16 cellular contexts compared by ENCODE assay signal in the genomic region with DNA sequence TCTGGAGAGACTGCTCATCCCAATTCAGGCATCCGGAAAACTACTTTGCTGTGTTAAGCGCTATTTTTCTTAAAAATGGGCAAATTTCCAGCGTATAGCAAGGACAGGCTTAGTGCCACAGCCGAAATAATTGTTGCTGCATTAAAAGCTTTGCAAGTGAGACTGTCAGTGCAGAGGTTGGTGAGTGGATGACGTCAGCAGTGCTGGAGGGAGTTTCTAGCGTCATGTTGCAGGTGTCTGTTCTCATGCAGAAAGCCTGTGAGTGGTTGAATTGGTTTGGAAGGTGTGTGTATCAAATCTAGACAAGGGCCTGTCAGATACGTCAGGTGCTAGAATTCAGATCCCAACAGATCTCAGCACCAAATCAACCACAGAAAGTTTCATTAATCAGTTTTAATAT.
"Had no signal": no experiment of that assay in that cellular context is flagged by ENCODE, and none has a peak within 500 bp of the region (broad histone marks: within the 10 kb centered on the region; RNA-seq: fewer than 3 reads in every experiment).

No MANE protein-coding gene starts in this region.

- H3K4me1 ChIP-seq: breast epithelium, right lobe of liver had no signal

- H3K4me3 Mint-ChIP-seq: effector memory CD8-positive, alpha-beta T cell; stimulated activated naive CD8-positive, alpha-beta T cell treated with anti-CD3 and anti-CD28 coated beads, Interleukin-15, amount 100 ng/mL, for 72 hours had no signal

- H3K4me3 ChIP-seq: breast epithelium, gastroesophageal sphincter, heart right ventricle, ovary, right lobe of liver, testis, upper lobe of right lung had no signal

- H3K27ac ChIP-seq: breast epithelium, epithelial cell of prostate, heart right ventricle, ovary, right lobe of liver, testis, upper lobe of right lung had no signal

- H3K36me3 ChIP-seq: breast epithelium, ovary had no signal

- H3K27me3 Mint-ChIP-seq: stimulated activated naive CD8-positive, alpha-beta T cell treated with anti-CD3 and anti-CD28 coated beads, Interleukin-15, amount 100 ng/mL, for 72 hours had no signal

- H3K9me3 ChIP-seq: breast epithelium, gastroesophageal sphincter, heart right ventricle, ovary, right lobe of liver, testis, upper lobe of right lung had no signal

- H3K27me3 ChIP-seq: breast epithelium, gastroesophageal sphincter, heart right ventricle, ovary, right lobe of liver, testis, upper lobe of right lung had no signal

- DNase-seq: activated CD4-positive, CD25-positive, alpha-beta regulatory T cell treated with anti-CD3 and anti-CD28 coated beads, Interleukin-2, amount 50 U/mL, for 72 hours; activated naive CD4-positive, alpha-beta T cell treated with Interleukin-2 at 50 U/mL for 16 hours; activated T-cell treated with anti-CD3 and anti-CD28 coated beads for 4 hours; aorta; cerebellar nuclear complex; dermis blood vessel endothelial cell; effector memory CD8-positive, alpha-beta T cell; heart right ventricle; ovary; right lobe of liver; stimulated activated naive CD8-positive, alpha-beta T cell treated with anti-CD3 and anti-CD28 coated beads, Interleukin-15, amount 100 ng/mL, for 72 hours; testis; upper lobe of right lung had no signal

- H3K27ac Mint-ChIP-seq: effector memory CD8-positive, alpha-beta T cell; stimulated activated naive CD8-positive, alpha-beta T cell treated with anti-CD3 and anti-CD28 coated beads, Interleukin-15, amount 100 ng/mL, for 72 hours had no signal
